25 cellular contexts compared by ENCODE assay signal in genomic region chr3:64438837-64439236, GRCh38.
DNase-seq lines count a peak whose midpoint lies in the region; ATAC-seq and TF ChIP-seq lines count a peak whose summit lies in the region.
"Had no signal": no experiment of that assay in that cellular context is flagged by ENCODE, and none has a peak within 500 bp of the region (broad histone marks: within the 10 kb centered on the region; RNA-seq: fewer than 3 reads in every experiment).

No MANE protein-coding gene starts in this region.

- no peaks in the 10 kb centered on the region for H3K9me3 ChIP-seq in ovary
- H3K9me3 ChIP-seq: neutrophil had no signal

- CTCF ChIA-PET in activated CD8-positive, alpha-beta memory T cell treated with anti-CD3 and anti-CD28 coated beads, Interleukin-2, amount 10 ng/mL, durations not matched to agents 7 days and 5 days (lab: Charles Lee): no interaction called here

- H3K4me3 Mint-ChIP-seq in brain: peak overlapping the region in 4 of 5 experiments; percentile 44 to 68 (median 58)
- no peak overlapping the region for H3K4me3 Mint-ChIP-seq in activated CD8-positive, alpha-beta memory T cell treated with anti-CD3 and anti-CD28 coated beads, Interleukin-2, amount 10 ng/mL, durations not matched to agents 7 days and 5 days
- H3K4me3 Mint-ChIP-seq: activated CD4-positive, alpha-beta memory T cell treated with anti-CD3 and anti-CD28 coated beads, Interleukin-2, amount 10 ng/mL, durations not matched to agents 7 days and 5 days; activated naive CD8-positive, alpha-beta T cell; CD8-positive, alpha-beta T cell had no signal

- intact Hi-C loops in ovary (cut with DNase I): no loop called here

- DNase-seq in ELF-1 (ENCODE audit: low read depth, low spot score): peak; percentile 26
- peak; percentile 62 for DNase-seq in islet precursor cell
- peak in 4 of 5 donors; percentile 14 to 50 (median 34) for DNase-seq in ovary
- no peak for DNase-seq in stimulated activated CD4-positive, alpha-beta T cell treated with anti-CD3 and anti-CD28 coated beads, Interleukin-15, amount 100 ng/mL, for 24 hours
- DNase-seq in SK-N-DZ (ENCODE audit: low spot score): no peak
- DNase-seq in GM19240 (ENCODE audit: insufficient read length, low spot score): no peak
- DNase-seq in activated CD8-positive, alpha-beta memory T cell treated with anti-CD3 and anti-CD28 coated beads, Interleukin-2, amount 10 ng/mL, durations not matched to agents 7 days and 5 days: no peak
- DNase-seq: activated CD4-positive, alpha-beta memory T cell treated with anti-CD3 and anti-CD28 coated beads, Interleukin-2, amount 10 ng/mL, durations not matched to agents 7 days and 5 days; activated CD4-positive, alpha-beta T cell treated with anti-CD3 and anti-CD28 coated beads for 1 hour; AML-193; CD8-positive, alpha-beta T cell; cerebellar nuclear complex; effector CD8-positive, alpha-beta T cell; NCI-H187 treated with DMSO at 0.1 percent for 48 hours; NCI-H226; OCI-M1; stimulated activated CD4-positive, alpha-beta T cell treated with anti-CD3 and anti-CD28 coated beads, Interleukin-1b, Interleukin-23, amount 100 ng/mL, for 48 hours; stimulated activated CD8-positive, alpha-beta memory T cell treated with anti-CD3 and anti-CD28 coated beads, Interleukin-4, amount 100 ng/mL, for 48 hours; T-helper 2 cell; trophoblast cell had no signal

- TF ChIP-seq CTCF in brain (conservative IDR thresholded peaks at IDR 0.05) (no peak), ovary (IDR thresholded peaks at IDR 0.05) (no peak)

- H3K9me3 Mint-ChIP-seq in brain: peaks cover 8 to 20% (median 13%) of the 10 kb centered on the region in 5 experiments
- H3K9me3 Mint-ChIP-seq in activated CD8-positive, alpha-beta memory T cell treated with anti-CD3 and anti-CD28 coated beads, Interleukin-2, amount 10 ng/mL, durations not matched to agents 7 days and 5 days (ENCODE audit: low read depth): no peaks in the 10 kb centered on the region

- H3K4me1 Mint-ChIP-seq in brain: peaks cover 72% of the 10 kb centered on the region
- no peaks in the 10 kb centered on the region for H3K4me1 Mint-ChIP-seq in activated CD8-positive, alpha-beta memory T cell treated with anti-CD3 and anti-CD28 coated beads, Interleukin-2, amount 10 ng/mL, durations not matched to agents 7 days and 5 days
- H3K4me1 Mint-ChIP-seq: activated CD4-positive, alpha-beta memory T cell treated with anti-CD3 and anti-CD28 coated beads, Interleukin-2, amount 10 ng/mL, durations not matched to agents 7 days and 5 days had no signal

- ATAC-seq in activated CD8-positive, alpha-beta memory T cell treated with anti-CD3 and anti-CD28 coated beads, Interleukin-2, amount 10 ng/mL, durations not matched to agents 7 days and 5 days: no peak
- ATAC-seq: A549; CD8-positive, alpha-beta T cell had no signal

- whole genome bisulfite sequencing in ovary, 3 donors: 6 to 10% (median 8%) methylated on average over 7 of the region's 7 CpGs

- H3K36me3 Mint-ChIP-seq in brain: peaks cover 23% of the 10 kb centered on the region
- H3K36me3 Mint-ChIP-seq in activated CD8-positive, alpha-beta memory T cell treated with anti-CD3 and anti-CD28 coated beads, Interleukin-2, amount 10 ng/mL, durations not matched to agents 7 days and 5 days: no peaks in the 10 kb centered on the region
- H3K36me3 Mint-ChIP-seq: CD8-positive, alpha-beta T cell had no signal

- peak overlapping the region; percentile 26 to 75 (median 74) for H3K27ac Mint-ChIP-seq in brain
- H3K27ac Mint-ChIP-seq in activated CD8-positive, alpha-beta memory T cell treated with anti-CD3 and anti-CD28 coated beads, Interleukin-2, amount 10 ng/mL, durations not matched to agents 7 days and 5 days: no peak overlapping the region
- H3K27ac Mint-ChIP-seq: activated CD4-positive, alpha-beta memory T cell treated with anti-CD3 and anti-CD28 coated beads, Interleukin-2, amount 10 ng/mL, durations not matched to agents 7 days and 5 days; activated naive CD8-positive, alpha-beta T cell; CD8-positive, alpha-beta T cell had no signal

- H3K4me1 ChIP-seq in ovary (ENCODE audit: insufficient read depth): peaks cover 4% of the 10 kb centered on the region

- H3K36me3 ChIP-seq in ovary: no peaks in the 10 kb centered on the region
- H3K36me3 ChIP-seq: neutrophil had no signal

- H3K4me3 ChIP-seq in ovary: no peak overlapping the region
- H3K4me3 ChIP-seq: A549, skin epidermis had no signal

- no peak overlapping the region for H3K27ac ChIP-seq in ovary
- H3K27ac ChIP-seq: neutrophil, skin epidermis had no signal

- peaks cover 13% of the 10 kb centered on the region for H3K27me3 Mint-ChIP-seq in brain
- peaks cover 33% of the 10 kb centered on the region for H3K27me3 Mint-ChIP-seq in activated CD8-positive, alpha-beta memory T cell treated with anti-CD3 and anti-CD28 coated beads, Interleukin-2, amount 10 ng/mL, durations not matched to agents 7 days and 5 days

- TF ChIP-seq POLR2A in ovary (IDR thresholded peaks at IDR 0.05): no peak

- no peak for TF ChIP-seq EP300 in ovary (IDR thresholded peaks at IDR 0.05)

- H3K27me3 ChIP-seq in ovary: no peaks in the 10 kb centered on the region

Comparison
In these comparisons a context has a peak if more than half of its experiments do, and no peak if none do; other contexts are left out.
1. DNase-seq: peak in ELF-1 (single experiment), islet precursor cell (single experiment) and ovary (4 of 5); none in stimulated activated CD4-positive, alpha-beta T cell treated with anti-CD3 and anti-CD28 coated beads, Interleukin-15, amount 100 ng/mL, for 24 hours (single experiment), SK-N-DZ (single experiment), GM19240 (single experiment) and activated CD8-positive, alpha-beta memory T cell treated with anti-CD3 and anti-CD28 coated beads, Interleukin-2, amount 10 ng/mL, durations not matched to agents 7 days and 5 days (single experiment).